Comparison of ENCODE assay signal across 8 cellular contexts in genomic region chr6:137866200-137866913, GRCh38. TPM values are rescaled to one million over a fixed set of nuclear protein-coding genes. Genes with fewer than 3 reads are reported as not detected.
DNase-seq lines count a peak whose midpoint lies in the region; ATAC-seq and TF ChIP-seq lines count a peak whose summit lies in the region.

No MANE protein-coding gene starts in this region.

- peaks cover 46% of the 10 kb centered on the region for H3K36me3 Mint-ChIP-seq in activated naive CD4-positive, alpha-beta T cell treated with anti-CD3 and anti-CD28 coated beads for 36 hours (ENCODE audit: low read depth)

- no peaks in the 10 kb centered on the region for H3K27me3 Mint-ChIP-seq in activated naive CD4-positive, alpha-beta T cell treated with anti-CD3 and anti-CD28 coated beads for 36 hours (ENCODE audit: low read depth)

- H3K4me3 Mint-ChIP-seq in activated naive CD4-positive, alpha-beta T cell treated with anti-CD3 and anti-CD28 coated beads for 36 hours, result peak overlapping the region; percentile 88

- no peaks in the 10 kb centered on the region for H3K9me3 ChIP-seq in OCI-LY1 (ENCODE audit: low read length)
- no peaks in the 10 kb centered on the region for H3K9me3 ChIP-seq in left lung
- H3K9me3 ChIP-seq in stomach smooth muscle (ENCODE audit: control insufficient read depth in 2 of 2, low read length in 2 of 2), result no peaks in the 10 kb centered on the region

- H3K36me3 ChIP-seq in OCI-LY1 (ENCODE audit: insufficient read depth, low read length) (0 out of 2 replicates have a peak, but pooled peaks cover 3% of the 10 kb centered on the region), left lung (peaks cover 0 to 4% of the 10 kb centered on the region in 2 donors), stomach smooth muscle (ENCODE audit: control insufficient read depth in 2 of 2, insufficient read depth in 2 of 2, low read length in 2 of 2) (no peaks in the 10 kb centered on the region)

- ATAC-seq in HG02840 (IDR thresholded peaks at IDR 0.05; ENCODE audit: low FRiP score, unreplicated experiment) (peak; percentile 37), left lung (peak; percentile 21)

- H3K27ac ChIP-seq in OCI-LY1 (ENCODE audit: low read depth, low read length, poor library complexity, severe bottlenecking) (no peak overlapping the region), caudate nucleus (ENCODE audit: low read depth, low read length) (peak overlapping the region; percentile 36), left lung (peak overlapping the region; percentile 74 to 96), stomach smooth muscle (ENCODE audit: low read length) (peak overlapping the region; percentile 77)

- no peaks in the 10 kb centered on the region for H3F3A ChIP-seq in OCI-LY1 (ENCODE audit: insufficient read depth, low read length)

- no peaks in the 10 kb centered on the region for H3K79me2 ChIP-seq in OCI-LY1 (ENCODE audit: insufficient read depth, low read length)

- DNase-seq in activated naive CD4-positive, alpha-beta T cell treated with anti-CD3 and anti-CD28 coated beads for 36 hours, result peak; percentile 49
- no peak for DNase-seq in activated naive CD4-positive, alpha-beta T cell treated with Interleukin-2 at 50 U/mL for 16 hours
- DNase-seq in caudate nucleus (lab: John Stamatoyannopoulos, UW), result peak in 12 of 61 donors; percentile 20 to 71 (median 43)
- peak in 1 of 2 donors; percentile 41 for DNase-seq in left lung
- no peak for DNase-seq in GDM1 (lab: John Stamatoyannopoulos, UW)

- H3K9me3 Mint-ChIP-seq in activated naive CD4-positive, alpha-beta T cell treated with anti-CD3 and anti-CD28 coated beads for 36 hours, result no peaks in the 10 kb centered on the region

- H3K27ac Mint-ChIP-seq in activated naive CD4-positive, alpha-beta T cell treated with anti-CD3 and anti-CD28 coated beads for 36 hours, result peak overlapping the region; percentile 98

- no peaks in the 10 kb centered on the region for H4K20me1 ChIP-seq in OCI-LY1 (ENCODE audit: insufficient read depth, low read length)

- no peaks in the 10 kb centered on the region for H3K27me3 ChIP-seq in OCI-LY1 (ENCODE audit: insufficient read depth, low read length)
- no peaks in the 10 kb centered on the region for H3K27me3 ChIP-seq in left lung
- no peaks in the 10 kb centered on the region for H3K27me3 ChIP-seq in stomach smooth muscle (ENCODE audit: control insufficient read depth in 1 of 2, insufficient read depth in 2 of 2, low read length in 2 of 2)

- H2AFZ ChIP-seq in OCI-LY1 (ENCODE audit: low read length), result peak overlapping the region; percentile 87

- H3K4me1 ChIP-seq in OCI-LY1 (ENCODE audit: insufficient read depth, low read length, severe bottlenecking) (peaks cover 42% of the 10 kb centered on the region), left lung (peaks cover 4 to 71% of the 10 kb centered on the region in 2 donors), stomach smooth muscle (ENCODE audit: control insufficient read depth, insufficient read depth, low read length) (peaks cover 9% of the 10 kb centered on the region)

- CTCF ChIA-PET in activated naive CD4-positive, alpha-beta T cell treated with anti-CD3 and anti-CD28 coated beads for 36 hours (lab: Charles Lee), result interaction anchor here (0.5 to 8.1 kb wide), 23 partner anchors 8 to 161 kb away, joined by 3 to 161 read pairs (median 5); no protein-coding TSS in a partner anchor

- TF ChIP-seq CTCF in OCI-LY1 (IDR thresholded peaks at IDR 0.05; ENCODE audit: low read length), result no peak
- no peak for TF ChIP-seq CTCF in left lung (IDR thresholded peaks at IDR 0.05)

- H3K9me2 ChIP-seq in OCI-LY1 (ENCODE audit: low read depth, low read length), result no peaks in the 10 kb centered on the region

- H3K9ac ChIP-seq in OCI-LY1 (ENCODE audit: low read length) (peak overlapping the region; percentile 60), stomach smooth muscle (ENCODE audit: low read length in 2 of 2) (peak overlapping the region; percentile 68 to 74)

- intact Hi-C loops in activated naive CD4-positive, alpha-beta T cell treated with anti-CD3 and anti-CD28 coated beads for 36 hours (cut with micrococcal nuclease), result loop anchor here (1.0 to 5.0 kb wide), 6 partner anchors 17 to 1271 kb away; partner anchors contain the start of gene HECA
- intact Hi-C loops in left lung (cut with DNase I), result loop anchor here in 1 of 2 donors (10.0 kb wide), 1 partner anchor 162 kb away; no protein-coding TSS in a partner anchor

- H3K4me3 ChIP-seq in OCI-LY1 (ENCODE audit: low read depth, low read length, poor library complexity, severe bottlenecking) (peak overlapping the region; percentile 65), left lung (peak overlapping the region; percentile 57 to 79), stomach smooth muscle (ENCODE audit: low read length in 2 of 2) (peak overlapping the region; percentile 51 to 77)

- H3K4me2 ChIP-seq in OCI-LY1 (ENCODE audit: low read length), result peak overlapping the region; percentile 71

- peaks cover 39% of the 10 kb centered on the region for H3K4me1 Mint-ChIP-seq in activated naive CD4-positive, alpha-beta T cell treated with anti-CD3 and anti-CD28 coated beads for 36 hours (ENCODE audit: low read depth)

RNA-seq across cellular contexts. Expression of gene TNFAIP3, which starts 0.7 kb away (rescaled TPM):
- total RNA-seq in activated naive CD4-positive, alpha-beta T cell treated with anti-CD3 and anti-CD28 coated beads for 36 hours, result 100 to 1,000 TPM; 289 to 294 TPM
- 100 to 1,000 TPM in 1 of 2 donors, 10 to 100 TPM in 1; 22.6 to 102 TPM for total RNA-seq in left lung
